1 cellular context compared by ENCODE assay signal in the genomic region with DNA sequence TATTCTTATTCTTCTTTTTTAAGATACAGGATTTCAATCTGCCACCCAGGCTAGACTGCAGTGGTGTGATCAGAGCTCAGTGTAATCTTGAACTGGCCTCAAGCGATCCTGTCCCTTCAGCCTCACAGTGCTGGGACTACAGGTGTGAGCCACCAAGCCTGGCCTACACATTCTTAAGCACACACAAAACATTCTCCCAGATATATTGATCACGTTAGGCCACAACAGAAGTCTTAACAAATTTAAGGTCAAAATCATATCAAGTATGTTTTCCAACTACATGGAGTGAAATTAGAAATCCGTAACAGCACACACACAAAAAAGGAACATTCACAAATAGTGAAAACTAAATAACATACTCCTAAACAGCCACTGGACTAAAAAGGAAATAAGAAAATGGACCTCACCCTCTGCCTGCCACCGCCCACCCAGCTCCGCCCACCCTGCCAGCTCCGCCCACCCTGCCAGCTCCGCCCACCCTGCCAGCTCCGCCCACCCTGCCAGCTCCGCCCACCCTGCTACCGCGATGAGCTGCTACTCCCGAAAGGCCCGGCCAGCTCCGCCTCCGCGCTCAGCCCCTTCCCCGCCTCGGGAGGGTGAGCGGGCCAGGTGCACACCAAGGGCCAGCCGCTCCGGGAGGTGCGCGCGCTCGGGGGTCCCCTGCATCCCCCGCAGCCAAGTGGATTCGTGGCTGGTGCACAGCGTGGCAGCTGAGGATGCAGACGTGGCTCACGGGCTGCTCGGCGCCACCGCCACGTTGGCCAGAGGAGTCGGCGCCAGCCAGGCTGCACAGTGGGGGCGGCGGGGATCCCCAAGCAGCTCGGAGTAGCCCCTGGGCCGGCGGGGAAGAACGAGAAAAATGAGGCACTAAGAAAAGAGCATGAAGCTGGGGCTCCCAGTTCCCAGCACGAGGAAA.
A peak's percentile ranks its signal among the peaks of the same experiment; 100 is the strongest.
TF ChIP-seq lines count a peak whose summit lies in the region.

No MANE protein-coding gene starts in this region.

TF ChIP-seq in H1, 55 proteins besides CTCF, POLR2A, EP300 and RAD21:
- TF ChIP-seq ASH2L (IDR thresholded peaks at IDR 0.05; ENCODE audit: low read length) (peak; percentile 81), RFX5 (IDR thresholded peaks at IDR 0.05; ENCODE audit: borderline replicate concordance, low read depth, low read length) (no peak), CBX8 (IDR thresholded peaks at IDR 0.05; ENCODE audit: borderline replicate concordance, low read depth, low read length) (no peak), POLR2AphosphoS5 (IDR thresholded peaks at IDR 0.05; ENCODE audit: low read depth, low read length) (peak; percentile 92), CREB1 (IDR thresholded peaks at IDR 0.05) (no peak), SUZ12 (IDR thresholded peaks at IDR 0.05; ENCODE audit: low read length) (no peak), KDM5A (IDR thresholded peaks at IDR 0.05; ENCODE audit: low read length) (no peak), BRCA1 (IDR thresholded peaks at IDR 0.05; ENCODE audit: low read depth, low read length) (peak; percentile 55; the same call in 1 of the 2 replicates), POU5F1 (IDR thresholded peaks at IDR 0.05; ENCODE audit: low read depth, low read length) (no peak), CHD2 (IDR thresholded peaks at IDR 0.05; ENCODE audit: low read length) (peak; percentile 87), HDAC2 (IDR thresholded peaks at IDR 0.05; ENCODE audit: borderline replicate concordance in 1 of 2, low read depth in 2 of 2, low read length in 2 of 2) (no peak), PHF8 (conservative IDR thresholded peaks at IDR 0.05; ENCODE audit: low read depth, low read length) (peak; percentile 97), CHD1 (IDR thresholded peaks at IDR 0.05; ENCODE audit: low read depth, low read length) (no peak), KDM4A (IDR thresholded peaks at IDR 0.05; ENCODE audit: low read depth, low read length, severe bottlenecking) (peak; percentile 93), TCF12 (IDR thresholded peaks at IDR 0.05; ENCODE audit: low read depth, low read length) (no peak), HDAC6 (IDR thresholded peaks at IDR 0.05; ENCODE audit: low read depth, low read length) (no peak), TEAD4 (IDR thresholded peaks at IDR 0.05; ENCODE audit: low read depth, low read length) (no peak), CBX5 (IDR thresholded peaks at IDR 0.05; ENCODE audit: low read depth, low read length) (no peak), EZH2 (IDR thresholded peaks at IDR 0.05; ENCODE audit: low read depth, low read length, severe bottlenecking) (no peak), YY1 (IDR thresholded peaks at IDR 0.05; ENCODE audit: low read depth, low read length) (no peak), MAFK (IDR thresholded peaks at IDR 0.05; ENCODE audit: low read depth, low read length) (no peak), CEBPB (IDR thresholded peaks at IDR 0.05; ENCODE audit: low read depth, low read length) (no peak), TAF7 (optimal IDR thresholded peaks at IDR 0.05; ENCODE audit: borderline replicate concordance, low read depth, low read length) (peak; percentile 27), BCL11A (IDR thresholded peaks at IDR 0.05; ENCODE audit: low read depth in 2 of 2, low read length in 2 of 2) (no peak), RNF2 (IDR thresholded peaks at IDR 0.05; ENCODE audit: borderline replicate concordance, low read depth, low read length, missing control alignments, poor library complexity, severe bottlenecking) (no peak), EGR1 (IDR thresholded peaks at IDR 0.05; ENCODE audit: borderline replicate concordance, low read depth, low read length) (peak; percentile 62; the same call in 1 of the 2 replicates), JUND (IDR thresholded peaks at IDR 0.05; ENCODE audit: low read length) (no peak), TAF1 (IDR thresholded peaks at IDR 0.05; ENCODE audit: low read depth, low read length) (peak; percentile 77; the same call in 1 of the 2 replicates), NANOG (IDR thresholded peaks at IDR 0.05; ENCODE audit: insufficient read depth, low read depth, low read length, poor library complexity, severe bottlenecking) (no peak), RBBP5 (IDR thresholded peaks at IDR 0.05; ENCODE audit: borderline replicate concordance, low read depth, low read length) (peak; percentile 83; the same call in 1 of the 2 replicates), SIN3A (conservative IDR thresholded peaks at IDR 0.05 in 1 of 2, IDR thresholded peaks at IDR 0.05 in 1 of 2; ENCODE audit: low read depth in 1 of 2, low read length in 2 of 2) (no peak; a peak in 1 of 4 replicates), ZNF274 (IDR thresholded peaks at IDR 0.05; ENCODE audit: borderline replicate concordance, extremely low read depth, low read length) (no peak), SP4 (IDR thresholded peaks at IDR 0.05; ENCODE audit: low read length) (no peak), TBP (IDR thresholded peaks at IDR 0.05; ENCODE audit: low read depth, low read length) (peak; percentile 58; the same call in 1 of the 2 replicates), GABPA (IDR thresholded peaks at IDR 0.05; ENCODE audit: borderline replicate concordance, insufficient read depth, low read length) (no peak), SIRT6 (IDR thresholded peaks at IDR 0.05; ENCODE audit: low read length) (no peak)
- TF ChIP-seq, protein P1, sequence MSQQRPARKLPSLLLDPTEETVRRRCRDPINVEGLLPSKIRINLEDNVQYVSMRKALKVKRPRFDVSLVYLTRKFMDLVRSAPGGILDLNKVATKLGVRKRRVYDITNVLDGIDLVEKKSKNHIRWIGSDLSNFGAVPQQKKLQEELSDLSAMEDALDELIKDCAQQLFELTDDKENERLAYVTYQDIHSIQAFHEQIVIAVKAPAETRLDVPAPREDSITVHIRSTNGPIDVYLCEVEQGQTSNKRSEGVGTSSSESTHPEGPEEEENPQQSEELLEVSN (IDR thresholded peaks at IDR 0.05) = no peak; the same call in 1 of the 2 replicates
- TF ChIP-seq, protein P2, sequence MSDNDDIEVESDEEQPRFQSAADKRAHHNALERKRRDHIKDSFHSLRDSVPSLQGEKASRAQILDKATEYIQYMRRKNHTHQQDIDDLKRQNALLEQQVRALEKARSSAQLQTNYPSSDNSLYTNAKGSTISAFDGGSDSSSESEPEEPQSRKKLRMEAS (IDR thresholded peaks at IDR 0.05) = peak; percentile 67
- TF ChIP-seq, protein P3, sequence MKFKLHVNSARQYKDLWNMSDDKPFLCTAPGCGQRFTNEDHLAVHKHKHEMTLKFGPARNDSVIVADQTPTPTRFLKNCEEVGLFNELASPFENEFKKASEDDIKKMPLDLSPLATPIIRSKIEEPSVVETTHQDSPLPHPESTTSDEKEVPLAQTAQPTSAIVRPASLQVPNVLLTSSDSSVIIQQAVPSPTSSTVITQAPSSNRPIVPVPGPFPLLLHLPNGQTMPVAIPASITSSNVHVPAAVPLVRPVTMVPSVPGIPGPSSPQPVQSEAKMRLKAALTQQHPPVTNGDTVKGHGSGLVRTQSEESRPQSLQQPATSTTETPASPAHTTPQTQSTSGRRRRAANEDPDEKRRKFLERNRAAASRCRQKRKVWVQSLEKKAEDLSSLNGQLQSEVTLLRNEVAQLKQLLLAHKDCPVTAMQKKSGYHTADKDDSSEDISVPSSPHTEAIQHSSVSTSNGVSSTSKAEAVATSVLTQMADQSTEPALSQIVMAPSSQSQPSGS (IDR thresholded peaks at IDR 0.05; ENCODE audit: low read length) = no peak
- TF ChIP-seq, protein P4, sequence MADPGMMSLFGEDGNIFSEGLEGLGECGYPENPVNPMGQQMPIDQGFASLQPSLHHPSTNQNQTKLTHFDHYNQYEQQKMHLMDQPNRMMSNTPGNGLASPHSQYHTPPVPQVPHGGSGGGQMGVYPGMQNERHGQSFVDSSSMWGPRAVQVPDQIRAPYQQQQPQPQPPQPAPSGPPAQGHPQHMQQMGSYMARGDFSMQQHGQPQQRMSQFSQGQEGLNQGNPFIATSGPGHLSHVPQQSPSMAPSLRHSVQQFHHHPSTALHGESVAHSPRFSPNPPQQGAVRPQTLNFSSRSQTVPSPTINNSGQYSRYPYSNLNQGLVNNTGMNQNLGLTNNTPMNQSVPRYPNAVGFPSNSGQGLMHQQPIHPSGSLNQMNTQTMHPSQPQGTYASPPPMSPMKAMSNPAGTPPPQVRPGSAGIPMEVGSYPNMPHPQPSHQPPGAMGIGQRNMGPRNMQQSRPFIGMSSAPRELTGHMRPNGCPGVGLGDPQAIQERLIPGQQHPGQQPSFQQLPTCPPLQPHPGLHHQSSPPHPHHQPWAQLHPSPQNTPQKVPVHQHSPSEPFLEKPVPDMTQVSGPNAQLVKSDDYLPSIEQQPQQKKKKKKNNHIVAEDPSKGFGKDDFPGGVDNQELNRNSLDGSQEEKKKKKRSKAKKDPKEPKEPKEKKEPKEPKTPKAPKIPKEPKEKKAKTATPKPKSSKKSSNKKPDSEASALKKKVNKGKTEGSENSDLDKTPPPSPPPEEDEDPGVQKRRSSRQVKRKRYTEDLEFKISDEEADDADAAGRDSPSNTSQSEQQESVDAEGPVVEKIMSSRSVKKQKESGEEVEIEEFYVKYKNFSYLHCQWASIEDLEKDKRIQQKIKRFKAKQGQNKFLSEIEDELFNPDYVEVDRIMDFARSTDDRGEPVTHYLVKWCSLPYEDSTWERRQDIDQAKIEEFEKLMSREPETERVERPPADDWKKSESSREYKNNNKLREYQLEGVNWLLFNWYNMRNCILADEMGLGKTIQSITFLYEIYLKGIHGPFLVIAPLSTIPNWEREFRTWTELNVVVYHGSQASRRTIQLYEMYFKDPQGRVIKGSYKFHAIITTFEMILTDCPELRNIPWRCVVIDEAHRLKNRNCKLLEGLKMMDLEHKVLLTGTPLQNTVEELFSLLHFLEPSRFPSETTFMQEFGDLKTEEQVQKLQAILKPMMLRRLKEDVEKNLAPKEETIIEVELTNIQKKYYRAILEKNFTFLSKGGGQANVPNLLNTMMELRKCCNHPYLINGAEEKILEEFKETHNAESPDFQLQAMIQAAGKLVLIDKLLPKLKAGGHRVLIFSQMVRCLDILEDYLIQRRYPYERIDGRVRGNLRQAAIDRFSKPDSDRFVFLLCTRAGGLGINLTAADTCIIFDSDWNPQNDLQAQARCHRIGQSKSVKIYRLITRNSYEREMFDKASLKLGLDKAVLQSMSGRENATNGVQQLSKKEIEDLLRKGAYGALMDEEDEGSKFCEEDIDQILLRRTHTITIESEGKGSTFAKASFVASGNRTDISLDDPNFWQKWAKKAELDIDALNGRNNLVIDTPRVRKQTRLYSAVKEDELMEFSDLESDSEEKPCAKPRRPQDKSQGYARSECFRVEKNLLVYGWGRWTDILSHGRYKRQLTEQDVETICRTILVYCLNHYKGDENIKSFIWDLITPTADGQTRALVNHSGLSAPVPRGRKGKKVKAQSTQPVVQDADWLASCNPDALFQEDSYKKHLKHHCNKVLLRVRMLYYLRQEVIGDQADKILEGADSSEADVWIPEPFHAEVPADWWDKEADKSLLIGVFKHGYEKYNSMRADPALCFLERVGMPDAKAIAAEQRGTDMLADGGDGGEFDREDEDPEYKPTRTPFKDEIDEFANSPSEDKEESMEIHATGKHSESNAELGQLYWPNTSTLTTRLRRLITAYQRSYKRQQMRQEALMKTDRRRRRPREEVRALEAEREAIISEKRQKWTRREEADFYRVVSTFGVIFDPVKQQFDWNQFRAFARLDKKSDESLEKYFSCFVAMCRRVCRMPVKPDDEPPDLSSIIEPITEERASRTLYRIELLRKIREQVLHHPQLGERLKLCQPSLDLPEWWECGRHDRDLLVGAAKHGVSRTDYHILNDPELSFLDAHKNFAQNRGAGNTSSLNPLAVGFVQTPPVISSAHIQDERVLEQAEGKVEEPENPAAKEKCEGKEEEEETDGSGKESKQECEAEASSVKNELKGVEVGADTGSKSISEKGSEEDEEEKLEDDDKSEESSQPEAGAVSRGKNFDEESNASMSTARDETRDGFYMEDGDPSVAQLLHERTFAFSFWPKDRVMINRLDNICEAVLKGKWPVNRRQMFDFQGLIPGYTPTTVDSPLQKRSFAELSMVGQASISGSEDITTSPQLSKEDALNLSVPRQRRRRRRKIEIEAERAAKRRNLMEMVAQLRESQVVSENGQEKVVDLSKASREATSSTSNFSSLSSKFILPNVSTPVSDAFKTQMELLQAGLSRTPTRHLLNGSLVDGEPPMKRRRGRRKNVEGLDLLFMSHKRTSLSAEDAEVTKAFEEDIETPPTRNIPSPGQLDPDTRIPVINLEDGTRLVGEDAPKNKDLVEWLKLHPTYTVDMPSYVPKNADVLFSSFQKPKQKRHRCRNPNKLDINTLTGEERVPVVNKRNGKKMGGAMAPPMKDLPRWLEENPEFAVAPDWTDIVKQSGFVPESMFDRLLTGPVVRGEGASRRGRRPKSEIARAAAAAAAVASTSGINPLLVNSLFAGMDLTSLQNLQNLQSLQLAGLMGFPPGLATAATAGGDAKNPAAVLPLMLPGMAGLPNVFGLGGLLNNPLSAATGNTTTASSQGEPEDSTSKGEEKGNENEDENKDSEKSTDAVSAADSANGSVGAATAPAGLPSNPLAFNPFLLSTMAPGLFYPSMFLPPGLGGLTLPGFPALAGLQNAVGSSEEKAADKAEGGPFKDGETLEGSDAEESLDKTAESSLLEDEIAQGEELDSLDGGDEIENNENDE (IDR thresholded peaks at IDR 0.05; ENCODE audit: insufficient replicate concordance, low read length) = no peak
- TF ChIP-seq, protein P5, sequence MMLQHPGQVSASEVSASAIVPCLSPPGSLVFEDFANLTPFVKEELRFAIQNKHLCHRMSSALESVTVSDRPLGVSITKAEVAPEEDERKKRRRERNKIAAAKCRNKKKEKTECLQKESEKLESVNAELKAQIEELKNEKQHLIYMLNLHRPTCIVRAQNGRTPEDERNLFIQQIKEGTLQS (IDR thresholded peaks at IDR 0.05; ENCODE audit: insufficient read depth, low read depth, low read length) = no peak
